26 cellular contexts compared by ENCODE assay signal in the genomic region with DNA sequence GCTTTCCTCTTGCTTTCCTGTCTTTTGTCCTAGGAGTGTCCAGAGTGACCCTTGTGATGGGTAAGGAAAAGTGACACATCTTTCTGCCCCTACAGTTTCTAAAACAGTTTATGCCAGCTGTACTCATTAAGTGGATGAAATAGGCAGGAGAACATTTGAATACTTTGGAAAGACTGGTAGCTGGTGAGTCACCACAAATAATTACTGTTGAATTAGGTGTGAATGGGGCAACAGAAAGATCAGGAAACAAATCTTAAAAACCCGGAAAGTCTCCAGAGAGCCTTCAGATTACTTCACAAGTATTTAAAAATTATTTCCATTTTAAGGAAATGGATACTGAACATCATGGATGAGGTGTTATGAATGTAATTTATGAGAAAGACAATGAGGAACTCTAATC.
"Had no signal": no experiment of that assay in that cellular context is flagged by ENCODE, and none has a peak within 500 bp of the region (broad histone marks: within the 10 kb centered on the region; RNA-seq: fewer than 3 reads in every experiment).

No MANE protein-coding gene starts in this region.

- DNase-seq: Kasumi-1, MV-4-11, NCI-H1048, NCI-H1105, NCI-H1417, NCI-H1436 treated with DMSO at 0.1 percent for 48 hours, NCI-H1694, NCI-H187 treated with DMSO at 0.1 percent for 48 hours, NCI-H2029 treated with DMSO at 0.1 percent for 48 hours, NCI-H2171 treated with DMSO at 0.1 percent for 48 hours, NCI-H345, NCI-H446 treated with DMSO at 0.1 percent for 48 hours, NCI-H510A treated with DMSO at 0.1 percent for 48 hours, NCI-H526, NCI-H748 treated with DMSO at 0.1 percent for 48 hours, OCI-M1, PC-9, Peyer's patch, SHP77 treated with DMSO at 0.1 percent for 48 hours had no signal

- H3K4me1 Mint-ChIP-seq: IgD-negative memory B cell had no signal

- H3K36me3 Mint-ChIP-seq: IgD-negative memory B cell had no signal

- H3K4me1 ChIP-seq: Peyer's patch had no signal

- H2AFZ ChIP-seq: PC-9 had no signal

- H3K27me3 ChIP-seq: Peyer's patch, SJCRH30 had no signal

- H3K27ac Mint-ChIP-seq: IgD-negative memory B cell had no signal

- H3K4me2 ChIP-seq: KMS-11, PC-9 had no signal

- H3K27ac ChIP-seq: HL-60, KMS-11, PC-9, Peyer's patch, SJCRH30 had no signal

- H3K9me3 Mint-ChIP-seq: IgD-negative memory B cell had no signal

- H3K9me3 ChIP-seq: Peyer's patch, SJCRH30 had no signal

- H3K36me3 ChIP-seq: Peyer's patch, SJCRH30 had no signal

- H3K4me3 Mint-ChIP-seq: IgD-negative memory B cell had no signal

- ATAC-seq: K562, Right ventricle myocardium inferior, SK-N-SH treated with all-trans-retinoic acid at 6 μM for 48 hours had no signal

- H3K4me3 ChIP-seq: K562, PC-9, Peyer's patch, SJCRH30 had no signal

- H3K9ac ChIP-seq: KMS-11 had no signal
